21 cellular contexts compared by ENCODE assay signal in the genomic region with DNA sequence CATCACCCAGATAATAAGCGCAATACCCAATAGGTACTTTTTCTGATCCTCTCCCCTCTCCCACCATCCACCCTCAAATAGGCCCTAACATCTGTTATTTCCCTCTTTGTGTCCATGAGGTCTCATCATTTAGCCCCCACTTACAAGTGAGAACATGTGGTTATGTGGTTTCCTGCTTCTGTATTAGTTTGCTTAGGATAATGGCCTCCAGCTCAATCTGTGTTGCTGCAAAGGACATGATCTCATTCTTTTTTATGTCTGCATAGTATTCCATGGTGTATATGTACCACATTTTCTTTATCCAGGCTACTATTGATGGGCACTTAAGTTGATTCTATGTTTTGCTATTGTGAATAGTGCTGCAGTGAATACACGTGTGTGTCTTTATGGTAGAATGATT.
A peak's percentile ranks its signal among the peaks of the same experiment; 100 is the strongest.
DNase-seq lines count a peak whose midpoint lies in the region; ATAC-seq, FAIRE-seq and TF ChIP-seq lines count a peak whose summit lies in the region.
"Had no signal": no experiment of that assay in that cellular context is flagged by ENCODE, and none has a peak within 500 bp of the region (broad histone marks: within the 10 kb centered on the region; RNA-seq: fewer than 3 reads in every experiment).

No MANE protein-coding gene starts in this region.

- H3K4me2 ChIP-seq in K562 (ENCODE audit: insufficient read depth, low read length) = no peak overlapping the region

- H3K9me1 ChIP-seq in K562 (ENCODE audit: control insufficient read depth, insufficient read depth, low read length) = no peaks in the 10 kb centered on the region

- FAIRE-seq in K562 (lab: Jason Lieb, UNC) = no peak
- no peak for FAIRE-seq in GM19239 (lab: Jason Lieb, UNC)
- FAIRE-seq: kidney had no signal

- H3K4me1 ChIP-seq in K562 (replicated peaks in 1 of 2; ENCODE audit: control insufficient read depth in 2 of 2, insufficient read depth in 2 of 2, low read length in 2 of 2) (peaks cover 0 to 6% of the 10 kb centered on the region in 2 experiments; a peak in 3 of 5 replicates), urinary bladder (ENCODE audit: insufficient read depth) (no peaks in the 10 kb centered on the region), transverse colon (peaks cover 6 to 39% (median 15%) of the 10 kb centered on the region in 4 donors)

- no peak overlapping the region for H3K9ac ChIP-seq in K562 (ENCODE audit: insufficient read depth in 1 of 2, low read depth in 2 of 2, low read length in 2 of 2)

- CTCF ChIA-PET in K562 (lab: Yijun Ruan, JAX; ENCODE audit: low intra/inter-chr PET ratio) = no interaction called here

- TF ChIP-seq RAD21 in K562 (CRISPR knock-in tag; conservative IDR thresholded peaks at IDR 0.05 in 1 of 2, IDR thresholded peaks at IDR 0.05 in 1 of 2) = no peak

- H3K9me3 Mint-ChIP-seq in activated naive CD4-positive, alpha-beta T cell treated with anti-CD3 and anti-CD28 coated beads, Interleukin-2, amount 50 U/mL, for 72 hours = no peaks in the 10 kb centered on the region

- H3K27ac ChIP-seq in K562 (ENCODE audit: extremely low read depth, low read depth, low read length) (no peak overlapping the region), urinary bladder (ENCODE audit: low read depth) (peak overlapping the region; percentile 18), transverse colon (no peak overlapping the region)
- H3K27ac ChIP-seq: brain microvascular endothelial cell, esophagus squamous epithelium, lower lobe of right lung, skin epidermis, thoracic aorta had no signal

- H2AFZ ChIP-seq in K562 (ENCODE audit: low read depth, low read length) = no peak overlapping the region

- no peaks in the 10 kb centered on the region for H4K20me1 ChIP-seq in K562 (replicated peaks; ENCODE audit: control insufficient read depth, insufficient read depth, low read length)

- no peak overlapping the region for H3K27ac Mint-ChIP-seq in activated naive CD4-positive, alpha-beta T cell treated with anti-CD3 and anti-CD28 coated beads, Interleukin-2, amount 50 U/mL, for 72 hours

- no peak for TF ChIP-seq EP300 in K562 (IDR thresholded peaks at IDR 0.05; ENCODE audit: low read length)
- TF ChIP-seq EP300 in transverse colon (IDR thresholded peaks at IDR 0.05; ENCODE audit: low read depth) = no peak

- peaks cover 10 to 62% of the 10 kb centered on the region in 2 donors for H3K36me3 Mint-ChIP-seq in activated naive CD4-positive, alpha-beta T cell treated with anti-CD3 and anti-CD28 coated beads, Interleukin-2, amount 50 U/mL, for 72 hours

- H3K9me3 ChIP-seq in K562 (replicated peaks; ENCODE audit: control insufficient read depth, insufficient read depth, low read depth, low read length) (no peaks in the 10 kb centered on the region), transverse colon (no peaks in the 10 kb centered on the region)
- H3K9me3 ChIP-seq: esophagus squamous epithelium, HAP-1, lower lobe of right lung had no signal

- H3K27me3 ChIP-seq in K562 (ENCODE audit: control insufficient read depth in 2 of 2, insufficient read depth in 2 of 2, low read length in 2 of 2) (no peaks in the 10 kb centered on the region), transverse colon (no peaks in the 10 kb centered on the region)
- H3K27me3 ChIP-seq: brain microvascular endothelial cell, esophagus squamous epithelium had no signal

- POLR2A ChIA-PET in K562 (lab: Yijun Ruan, JAX) = interaction anchor here (0.6 kb wide), 1 partner anchor 164 kb away, joined by 4 read pairs; no protein-coding TSS in a partner anchor

- no peak for TF ChIP-seq CTCF in NB4 (IDR thresholded peaks at IDR 0.05; ENCODE audit: low read depth, low read length)
- no peak for TF ChIP-seq CTCF in K562 (IDR thresholded peaks at IDR 0.05 in 2 of 3, conservative IDR thresholded peaks at IDR 0.05 in 1 of 3; ENCODE audit: insufficient read depth in 2 of 3, low read depth in 1 of 3, low read length in 3 of 3)
- no peak for TF ChIP-seq CTCF in transverse colon (IDR thresholded peaks at IDR 0.05)

- TF ChIP-seq POLR2A in NB4 (IDR thresholded peaks at IDR 0.05; ENCODE audit: extremely low read depth, insufficient read length) (no peak), K562 (conservative IDR thresholded peaks at IDR 0.05) (no peak), transverse colon (IDR thresholded peaks at IDR 0.05) (no peak)

- in situ Hi-C loops in K562 (cut with MboI) = no loop called here
- in situ Hi-C loops in transverse colon (cut with MboI; ENCODE audit: low pct_ligation_motif_present in 1 of 4, low pct_unique_long_range_greater_than_20kb in 1 of 4, low sequenced_read_pairs in 3 of 4) = loop anchor here (25.0 kb wide), 5 partner anchors 147 to 372 kb away; a partner anchor contains a TSS

- intact Hi-C loops in K562 (cut with micrococcal nuclease) (no loop called here), transverse colon (cut with DNase I; ENCODE audit: low total_unique reads) (no loop called here)

- no peak for DNase-seq in activated naive CD4-positive, alpha-beta T cell treated with anti-CD3 and anti-CD28 coated beads, Interleukin-2, amount 50 U/mL, for 72 hours (ENCODE audit: low spot score in 2 of 2)
- no peak for DNase-seq in activated naive CD4-positive, alpha-beta T cell (lab: John Stamatoyannopoulos, UW)
- DNase-seq in NB4 (ENCODE audit: low read depth) = peak; percentile 59
- DNase-seq in K562 (ENCODE audit: extremely low read depth in 1 of 4, low spot score in 3 of 4) = no peak
- DNase-seq in transverse colon = no peak
- no peak for DNase-seq in NCI-H226
- no peak for DNase-seq in GM19239 (ENCODE audit: insufficient read length, low spot score)
- DNase-seq: activated CD4-positive, alpha-beta T cell treated with anti-CD3 and anti-CD28 coated beads, Interleukin-2, amount 50 U/mL, for 1 hour; brain microvascular endothelial cell; DMS53; esophagus squamous epithelium; kidney; lower lobe of right lung; mucosa of descending colon; NCI-H187; NCI-H774; stimulated activated CD4-positive, alpha-beta T cell treated with anti-CD3 and anti-CD28 coated beads, Interleukin-1b, Interleukin-23, amount 100 ng/mL, for 48 hours had no signal

- peak; percentile 24 to 50 for ATAC-seq in activated naive CD4-positive, alpha-beta T cell treated with anti-CD3 and anti-CD28 coated beads, Interleukin-2, amount 50 U/mL, for 72 hours
- ATAC-seq in K562 = no peak
- ATAC-seq: lower lobe of right lung, mucosa of descending colon had no signal

- H3K36me3 ChIP-seq in K562 (ENCODE audit: control insufficient read depth, insufficient read depth, low read length) = peaks cover 74% of the 10 kb centered on the region
- no peaks in the 10 kb centered on the region for H3K36me3 ChIP-seq in urinary bladder (ENCODE audit: insufficient read depth)
- peaks cover 0 to 25% (median 8%) of the 10 kb centered on the region in 4 donors for H3K36me3 ChIP-seq in transverse colon

- no peak overlapping the region for H3K4me3 ChIP-seq in NB4 (ENCODE audit: low read depth, low read length)
- H3K4me3 ChIP-seq in K562 = no peak overlapping the region
- no peak overlapping the region for H3K4me3 ChIP-seq in urinary bladder (ENCODE audit: low read depth, low read length)
- H3K4me3 ChIP-seq in transverse colon = no peak overlapping the region
- H3K4me3 ChIP-seq: esophagus squamous epithelium, HAP-1, lower lobe of right lung, mucosa of descending colon, skin epidermis, thoracic aorta had no signal

- BruUV-seq in K562 (replicated peaks; lab: Mats Ljungman, UMichigan) = no TSS peak

- 87% methylated on average over 2 of the region's 2 CpGs for WGBS in K562 (ENCODE audit: insufficient coverage, low coverage, missing lambda C conversion rate)
- WGBS in urinary bladder = 93% methylated on average over 2 of the region's 2 CpGs
- 91 to 95% methylated on average over 2 of the region's 2 CpGs for WGBS in transverse colon (ENCODE audit: low coverage in 1 of 2), 2 donors

- peaks cover 97% of the 10 kb centered on the region for H3K79me2 ChIP-seq in K562 (ENCODE audit: control insufficient read depth, insufficient read depth, low read length)

TF ChIP-seq in K562, 482 proteins besides CTCF, POLR2A, EP300 and RAD21:
- no peak for TF ChIP-seq ZNF76 (CRISPR knock-in tag; IDR thresholded peaks at IDR 0.05; ENCODE audit: borderline replicate concordance)
- TF ChIP-seq ZNF717 (CRISPR knock-in tag; IDR thresholded peaks at IDR 0.05) = no peak
- 0 out of 4 replicates have a peak, but pooled peaks of 1 of the 2 experiments have one; percentile 19 for TF ChIP-seq KDM1A (IDR thresholded peaks at IDR 0.05)
- 0 out of 2 replicates have a peak, but pooled peaks have one; percentile 7 for TF ChIP-seq SUPT5H (IDR thresholded peaks at IDR 0.05)
- peak; percentile 79 for TF ChIP-seq ZNF146 (CRISPR knock-in tag; IDR thresholded peaks at IDR 0.05; ENCODE audit: unreplicated experiment)
- TF ChIP-seq ZNF57 (CRISPR knock-in tag; IDR thresholded peaks at IDR 0.05) = no peak
- TF ChIP-seq, protein P1, sequence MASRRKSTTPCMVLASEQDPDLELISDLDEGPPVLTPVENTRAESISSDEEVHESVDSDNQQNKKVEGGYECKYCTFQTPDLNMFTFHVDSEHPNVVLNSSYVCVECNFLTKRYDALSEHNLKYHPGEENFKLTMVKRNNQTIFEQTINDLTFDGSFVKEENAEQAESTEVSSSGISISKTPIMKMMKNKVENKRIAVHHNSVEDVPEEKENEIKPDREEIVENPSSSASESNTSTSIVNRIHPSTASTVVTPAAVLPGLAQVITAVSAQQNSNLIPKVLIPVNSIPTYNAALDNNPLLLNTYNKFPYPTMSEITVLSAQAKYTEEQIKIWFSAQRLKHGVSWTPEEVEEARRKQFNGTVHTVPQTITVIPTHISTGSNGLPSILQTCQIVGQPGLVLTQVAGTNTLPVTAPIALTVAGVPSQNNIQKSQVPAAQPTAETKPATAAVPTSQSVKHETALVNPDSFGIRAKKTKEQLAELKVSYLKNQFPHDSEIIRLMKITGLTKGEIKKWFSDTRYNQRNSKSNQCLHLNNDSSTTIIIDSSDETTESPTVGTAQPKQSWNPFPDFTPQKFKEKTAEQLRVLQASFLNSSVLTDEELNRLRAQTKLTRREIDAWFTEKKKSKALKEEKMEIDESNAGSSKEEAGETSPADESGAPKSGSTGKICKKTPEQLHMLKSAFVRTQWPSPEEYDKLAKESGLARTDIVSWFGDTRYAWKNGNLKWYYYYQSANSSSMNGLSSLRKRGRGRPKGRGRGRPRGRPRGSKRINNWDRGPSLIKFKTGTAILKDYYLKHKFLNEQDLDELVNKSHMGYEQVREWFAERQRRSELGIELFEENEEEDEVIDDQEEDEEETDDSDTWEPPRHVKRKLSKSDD (conservative IDR thresholded peaks at IDR 0.05; ENCODE audit: low read length) = no peak
- TF ChIP-seq, protein P2, sequence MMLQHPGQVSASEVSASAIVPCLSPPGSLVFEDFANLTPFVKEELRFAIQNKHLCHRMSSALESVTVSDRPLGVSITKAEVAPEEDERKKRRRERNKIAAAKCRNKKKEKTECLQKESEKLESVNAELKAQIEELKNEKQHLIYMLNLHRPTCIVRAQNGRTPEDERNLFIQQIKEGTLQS (IDR thresholded peaks at IDR 0.05) = 0 out of 2 replicates have a peak, but pooled peaks have one; percentile 10
- TF ChIP-seq, protein P2 (CRISPR knock-in tag; conservative IDR thresholded peaks at IDR 0.05) = no peak
- TF ChIP-seq KLF16 (IDR thresholded peaks at IDR 0.05) = no peak
TF ChIP-seq in K562: peak in this region for 4.
